Comparison of ENCODE assay signal across 27 cellular contexts in the genomic region with DNA sequence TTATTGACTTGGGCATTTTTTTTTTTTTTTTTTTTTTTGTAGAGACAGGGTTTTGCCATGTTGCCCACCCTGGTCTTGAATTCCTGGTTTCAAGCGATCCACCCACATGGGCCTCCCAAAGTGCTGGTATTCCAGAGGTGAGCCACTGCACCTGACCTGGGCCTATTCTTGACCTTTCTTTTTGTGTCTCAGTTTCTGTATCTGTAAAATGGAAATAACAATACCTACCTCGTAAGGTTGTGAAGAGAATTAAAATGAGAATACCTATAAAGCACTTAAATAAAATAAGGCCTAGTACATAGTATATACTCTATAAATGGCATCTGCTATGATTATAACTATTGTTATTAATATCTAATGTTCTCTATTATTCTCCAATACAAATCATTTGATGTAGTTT.
"Had no signal": no experiment of that assay in that cellular context is flagged by ENCODE, and none has a peak within 500 bp of the region (broad histone marks: within the 10 kb centered on the region; RNA-seq: fewer than 3 reads in every experiment).

No MANE protein-coding gene starts in this region.

- H3K9me3 ChIP-seq: esophagus muscularis mucosa, gastroesophageal sphincter, heart right ventricle, left lung, mucosa of descending colon had no signal

- H3K36me3 ChIP-seq: esophagus muscularis mucosa, gastroesophageal sphincter, heart right ventricle, left lung had no signal

- H3K27ac ChIP-seq: coronary artery, dorsolateral prefrontal cortex, esophagus muscularis mucosa, foreskin keratinocyte, gastroesophageal sphincter, heart right ventricle, left lung had no signal

- H3K9me3 Mint-ChIP-seq: memory B cell, naive B cell had no signal

- H3K4me3 ChIP-seq: coronary artery, dorsolateral prefrontal cortex, esophagus muscularis mucosa, gastroesophageal sphincter, heart right ventricle, left lung, lung, mucosa of descending colon had no signal

- H3K4me3 Mint-ChIP-seq: memory B cell, mesothelial cell of epicardium, naive B cell had no signal

- H3K27me3 Mint-ChIP-seq: memory B cell, naive B cell had no signal

- DNase-seq: dermis blood vessel endothelial cell; dorsolateral prefrontal cortex; effector CD4-positive, alpha-beta T cell; effector memory CD4-positive, alpha-beta T cell; foreskin keratinocyte; glutamatergic neuron; head of caudate nucleus; heart right ventricle; hippocampal formation; left cardiac atrium; left lung; left ventricle myocardium superior; mammary epithelial cell; mesendoderm; mucosa of descending colon; naive B cell had no signal

- H3K27ac Mint-ChIP-seq: memory B cell, mesothelial cell of epicardium had no signal

- ATAC-seq: foreskin keratinocyte, gastroesophageal sphincter, heart right ventricle, left cardiac atrium, left lung, left ventricle myocardium superior, mucosa of descending colon had no signal

- H3K36me3 Mint-ChIP-seq: memory B cell, naive B cell had no signal

- H3K27me3 ChIP-seq: dorsolateral prefrontal cortex, esophagus muscularis mucosa, foreskin keratinocyte, gastroesophageal sphincter, heart right ventricle, left lung had no signal

- FAIRE-seq: colon, endothelial cell of umbilical vein, frontal cortex, islet of Langerhans, keratinocyte had no signal
